ENCODE assay signal across 1 cellular context in genomic region chr6:12001004-12001705, GRCh38.
TF ChIP-seq lines count a peak whose summit lies in the region.

No MANE protein-coding gene starts in this region.

TF ChIP-seq in HepG2, 621 proteins besides CTCF, POLR2A, EP300 and RAD21 (continued from another document and continues in another):
- TF ChIP-seq PAXIP1 (CRISPR knock-in tag; conservative IDR thresholded peaks at IDR 0.05), result peak; percentile 30
- no peak for TF ChIP-seq SNAI1 (CRISPR knock-in tag; IDR thresholded peaks at IDR 0.05; ENCODE audit: borderline replicate concordance)
- no peak for TF ChIP-seq CENPT (CRISPR knock-in tag; IDR thresholded peaks at IDR 0.05; ENCODE audit: low read depth)
- no peak for TF ChIP-seq SIN3A (IDR thresholded peaks at IDR 0.05; ENCODE audit: borderline replicate concordance, low read depth, low read length)
- no peak for TF ChIP-seq ZNF230 (CRISPR knock-in tag; IDR thresholded peaks at IDR 0.05)
- TF ChIP-seq BCLAF1 (IDR thresholded peaks at IDR 0.05), result no peak
- TF ChIP-seq RARA (CRISPR knock-in tag; IDR thresholded peaks at IDR 0.05), result peak; percentile 22; the same call in 1 of the 2 replicates
- TF ChIP-seq FOXP1 (IDR thresholded peaks at IDR 0.05), result no peak
- TF ChIP-seq FOXP1 (CRISPR knock-in tag; IDR thresholded peaks at IDR 0.05), result no peak
- no peak for TF ChIP-seq SSRP1 (CRISPR knock-in tag; IDR thresholded peaks at IDR 0.05)
- peak; percentile 56 for TF ChIP-seq GATAD2A (CRISPR knock-in tag; IDR thresholded peaks at IDR 0.05)
- no peak for TF ChIP-seq ZMYM3 (CRISPR knock-in tag; IDR thresholded peaks at IDR 0.05)
- no peak for TF ChIP-seq RARG (CRISPR knock-in tag; IDR thresholded peaks at IDR 0.05; ENCODE audit: low read depth)
- no peak for TF ChIP-seq ZNF607 (CRISPR knock-in tag; IDR thresholded peaks at IDR 0.05; ENCODE audit: borderline replicate concordance)
- peak; percentile 10; the same call in 1 of the 2 replicates for TF ChIP-seq SOX13 (IDR thresholded peaks at IDR 0.05)
- TF ChIP-seq SOX13 (CRISPR knock-in tag; conservative IDR thresholded peaks at IDR 0.05 in 1 of 2, IDR thresholded peaks at IDR 0.05 in 1 of 2), result peak in 1 of 2 experiments; percentile 69; a peak in 2 of 4 replicates
- TF ChIP-seq ZNF7 (CRISPR knock-in tag; IDR thresholded peaks at IDR 0.05), result no peak
- TF ChIP-seq MLXIP (CRISPR knock-in tag; IDR thresholded peaks at IDR 0.05; ENCODE audit: borderline replicate concordance), result no peak
- TF ChIP-seq SP4 (CRISPR knock-in tag; IDR thresholded peaks at IDR 0.05), result no peak
- no peak for TF ChIP-seq ZNF407 (CRISPR knock-in tag; IDR thresholded peaks at IDR 0.05; ENCODE audit: not compliant biosample characterization)
- TF ChIP-seq RFX1 (IDR thresholded peaks at IDR 0.05), result peak; percentile 56; the same call in 1 of the 2 replicates
- TF ChIP-seq YEATS4 (CRISPR knock-in tag; IDR thresholded peaks at IDR 0.05; ENCODE audit: borderline replicate concordance), result no peak
- no peak for TF ChIP-seq MATR3 (CRISPR knock-in tag; IDR thresholded peaks at IDR 0.05)
- TF ChIP-seq ZFYVE20 (CRISPR knock-in tag; IDR thresholded peaks at IDR 0.05; ENCODE audit: borderline replicate concordance, low read depth), result no peak
- TF ChIP-seq ZMAT3 (CRISPR knock-in tag; conservative IDR thresholded peaks at IDR 0.05), result no peak
- no peak for TF ChIP-seq KMT2A (CRISPR knock-in tag; IDR thresholded peaks at IDR 0.05)
- no peak for TF ChIP-seq ZNF780A (CRISPR knock-in tag; IDR thresholded peaks at IDR 0.05)
- peak; percentile 7 for TF ChIP-seq SKI (IDR thresholded peaks at IDR 0.05; ENCODE audit: partially characterized antibody)
- 0 out of 2 replicates have a peak, but pooled peaks have one; percentile 32 for TF ChIP-seq PATZ1 (CRISPR knock-in tag; IDR thresholded peaks at IDR 0.05)
- no peak for TF ChIP-seq SMAD3 (CRISPR knock-in tag; IDR thresholded peaks at IDR 0.05)
- no peak for TF ChIP-seq MXD1 (CRISPR knock-in tag; IDR thresholded peaks at IDR 0.05)
- TF ChIP-seq NCOA5 (CRISPR knock-in tag; IDR thresholded peaks at IDR 0.05), result no peak
- no peak for TF ChIP-seq KLF13 (CRISPR knock-in tag; IDR thresholded peaks at IDR 0.05)
- no peak for TF ChIP-seq ZNF609 (CRISPR knock-in tag; IDR thresholded peaks at IDR 0.05; ENCODE audit: borderline replicate concordance)
